In the genomic region with DNA sequence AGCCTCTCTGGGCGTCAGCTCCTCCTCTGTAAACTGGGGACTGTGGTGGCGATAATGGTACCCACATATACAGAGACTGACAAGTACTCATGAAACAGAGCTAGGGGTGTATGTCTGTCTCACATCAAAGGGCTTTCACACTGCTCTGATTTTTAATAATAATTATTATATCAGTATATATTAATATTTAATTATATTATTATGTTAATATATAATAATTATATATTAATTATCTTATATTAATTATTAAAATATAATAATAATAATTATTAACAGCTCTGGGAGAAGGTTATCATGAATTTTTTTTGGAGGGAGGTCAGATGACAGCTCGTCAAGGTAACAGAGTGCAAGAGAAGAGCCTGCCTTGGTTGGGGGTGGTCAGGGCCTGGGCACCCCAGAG, we compare ENCODE assay signal across 14 cellular contexts.
"Had no signal": no experiment of that assay in that cellular context is flagged by ENCODE, and none has a peak within 500 bp of the region (broad histone marks: within the 10 kb centered on the region; RNA-seq: fewer than 3 reads in every experiment).

No MANE protein-coding gene starts in this region.

- H3K27ac Mint-ChIP-seq: activated B cell treated with CpG ODN at 0.5 μM for 24 hours, progenitor cell of endocrine pancreas had no signal

- H3K4me1 ChIP-seq: tibial artery had no signal

- DNase-seq: activated B cell treated with CpG ODN at 0.5 μM for 24 hours; activated CD4-positive, alpha-beta T cell treated with anti-CD3 and anti-CD28 coated beads, Interleukin-2, amount 50 U/mL, for 4 hours; activated naive CD4-positive, alpha-beta T cell treated with Interleukin-2 at 50 U/mL for 16 hours; activated T-cell treated with anti-CD3 and anti-CD28 coated beads, Interleukin-2, amount 50 U/mL, for 72 hours; amniotic stem cell; erythroblast; kidney glomerular epithelial cell; right cardiac atrium; T-helper 1 cell; tibial artery had no signal

- H3K27ac ChIP-seq: hepatocyte, tibial artery had no signal

- H3K4me3 Mint-ChIP-seq: activated B cell treated with CpG ODN at 0.5 μM for 24 hours, brain had no signal

- H3K36me3 Mint-ChIP-seq: brain had no signal

- H3K4me3 ChIP-seq: hepatocyte, smooth muscle cell, tibial artery had no signal

- H3K9me3 Mint-ChIP-seq: activated B cell treated with CpG ODN at 0.5 μM for 24 hours; activated T-cell treated with anti-CD3 and anti-CD28 coated beads, Interleukin-2, amount 50 U/mL, for 72 hours had no signal

- H3K27me3 ChIP-seq: hepatocyte, tibial artery had no signal

- H3K9me3 ChIP-seq: tibial artery had no signal

- ATAC-seq: activated T-cell treated with anti-CD3 and anti-CD28 coated beads, Interleukin-2, amount 50 U/mL, for 72 hours; right cardiac atrium had no signal

- H3K36me3 ChIP-seq: tibial artery had no signal
